8 cellular contexts compared by ENCODE assay signal in the genomic region with DNA sequence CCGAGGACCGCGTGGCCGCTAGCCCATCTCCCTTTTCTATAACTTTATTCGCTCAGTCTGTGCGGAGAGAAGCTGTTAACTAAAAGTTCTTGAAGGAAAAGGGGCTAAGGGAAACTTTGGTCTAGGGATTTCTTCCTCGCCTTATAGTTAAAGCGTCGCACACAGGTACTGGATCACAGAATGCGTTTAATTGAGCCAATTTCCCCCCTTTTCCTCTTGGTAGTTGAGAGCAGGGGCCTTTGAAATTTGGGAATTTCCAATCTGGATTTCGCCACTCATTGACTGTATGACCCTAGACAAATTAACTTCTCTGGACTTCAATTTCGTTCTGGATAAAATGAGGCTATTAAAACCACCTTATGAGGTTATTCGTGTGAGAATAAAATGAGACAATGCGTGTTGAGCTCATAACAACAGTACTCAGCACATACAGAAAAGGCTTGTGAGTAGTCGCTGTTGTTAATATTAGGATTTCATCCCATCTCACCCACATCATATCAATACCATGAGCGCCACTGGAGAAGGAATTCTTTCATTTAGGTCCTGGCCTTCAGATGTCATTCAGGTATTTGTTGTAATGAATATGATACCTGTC. TPM values are rescaled to one million over a fixed set of nuclear protein-coding genes. Genes with fewer than 3 reads are reported as not detected.
A peak's percentile ranks its signal among the peaks of the same experiment; 100 is the strongest.
DNase-seq lines count a peak whose midpoint lies in the region; ATAC-seq and TF ChIP-seq lines count a peak whose summit lies in the region.

No MANE protein-coding gene starts in this region.

- peak overlapping the region; percentile 79 for H3K9ac ChIP-seq in GM23248
- peak overlapping the region; percentile 94 for H3K9ac ChIP-seq in SU-DHL-6 (ENCODE audit: low read length)

- no peaks in the 10 kb centered on the region for H3F3A ChIP-seq in GM23248 (ENCODE audit: insufficient read depth)
- H3F3A ChIP-seq in SU-DHL-6 (ENCODE audit: insufficient read depth) = no peaks in the 10 kb centered on the region

- TF ChIP-seq POLR2A in gastrocnemius medialis (IDR thresholded peaks at IDR 0.05) = no peak

- intact Hi-C loops in gastrocnemius medialis (cut with DNase I; ENCODE audit: low total_unique reads) = loop anchor here (5.0 to 10.0 kb wide), 3 partner anchors 88 to 314 kb away; partner anchors contain the start of gene SCRN3

- ATAC-seq in gastrocnemius medialis (peak in 1 of 2 donors; percentile 1), HG03108 (IDR thresholded peaks at IDR 0.05; ENCODE audit: unreplicated experiment) (no peak), HG03457 (IDR thresholded peaks at IDR 0.05; ENCODE audit: unreplicated experiment) (no peak)

- H3K4me2 ChIP-seq in GM23248 (ENCODE audit: unreplicated experiment) (peak overlapping the region; percentile 85), SU-DHL-6 (ENCODE audit: low read depth, low read length, poor library complexity, severe bottlenecking) (peak overlapping the region; percentile 83)

- peak overlapping the region; percentile 43 for H3K27ac ChIP-seq in GM23248
- H3K27ac ChIP-seq in SU-DHL-6 (ENCODE audit: low read depth, low read length) = 0 out of 2 replicates have a peak overlapping the region, but pooled peaks have one; percentile 28
- peak overlapping the region; percentile 85 to 94 (median 90) for H3K27ac ChIP-seq in gastrocnemius medialis

- H3K79me2 ChIP-seq in GM23248 (ENCODE audit: insufficient read depth) (peaks cover 41% of the 10 kb centered on the region), SU-DHL-6 (ENCODE audit: insufficient read depth, low read length) (peaks cover 41% of the 10 kb centered on the region)

- H4K20me1 ChIP-seq in GM23248 (ENCODE audit: insufficient read depth) (no peaks in the 10 kb centered on the region), SU-DHL-6 (ENCODE audit: low read depth, low read length) (no peaks in the 10 kb centered on the region)

- TF ChIP-seq CTCF in SU-DHL-6 (IDR thresholded peaks at IDR 0.05; ENCODE audit: insufficient read depth, low read length, poor library complexity, severe bottlenecking) (no peak), fibroblast of the aortic adventitia (IDR thresholded peaks at IDR 0.05; ENCODE audit: insufficient read depth, low read length) (no peak), gastrocnemius medialis (IDR thresholded peaks at IDR 0.05 in 4 of 5, conservative IDR thresholded peaks at IDR 0.05 in 1 of 5) (no peak)

- DNase-seq in GM23248 (no peak), fibroblast of the aortic adventitia (ENCODE audit: low read depth) (no peak), gastrocnemius medialis (no peak), DMS 273 treated with DMSO at 0.1 percent for 48 hours (lab: John Stamatoyannopoulos, UW) (no peak), midbrain (lab: John Stamatoyannopoulos, UW) (no peak)

- H3K9me3 ChIP-seq in GM23248 (ENCODE audit: low read depth) = no peaks in the 10 kb centered on the region
- no peaks in the 10 kb centered on the region for H3K9me3 ChIP-seq in SU-DHL-6 (ENCODE audit: insufficient read depth, low read length)
- no peaks in the 10 kb centered on the region for H3K9me3 ChIP-seq in gastrocnemius medialis

- peaks cover 4% of the 10 kb centered on the region; the same call in 1 of the 2 replicates for H3K36me3 ChIP-seq in GM23248 (ENCODE audit: low read depth)
- H3K36me3 ChIP-seq in SU-DHL-6 (ENCODE audit: low read length) = peaks cover 5% of the 10 kb centered on the region; the same call in 1 of the 2 replicates
- no peaks in the 10 kb centered on the region for H3K36me3 ChIP-seq in gastrocnemius medialis

- H3K27me3 ChIP-seq in GM23248 (replicated peaks; ENCODE audit: insufficient read depth) = no peaks in the 10 kb centered on the region
- no peaks in the 10 kb centered on the region for H3K27me3 ChIP-seq in SU-DHL-6 (ENCODE audit: low read length)
- no peaks in the 10 kb centered on the region for H3K27me3 ChIP-seq in gastrocnemius medialis

- H3K4me1 ChIP-seq in GM23248 (ENCODE audit: insufficient read depth) = 0 out of 2 replicates have a peak, but pooled peaks cover 13% of the 10 kb centered on the region
- H3K4me1 ChIP-seq in gastrocnemius medialis = peaks cover 5 to 14% of the 10 kb centered on the region in 2 donors

- H3K9me2 ChIP-seq in GM23248 (ENCODE audit: insufficient read depth) = no peaks in the 10 kb centered on the region
- H3K9me2 ChIP-seq in SU-DHL-6 (replicated peaks; ENCODE audit: insufficient read depth, low read length) = no peaks in the 10 kb centered on the region

- WGBS in GM23248 (ENCODE audit: low coverage in 1 of 2, low lambda C conversion rate in 2 of 2, missing lambda C conversion rate in 2 of 2), 2 experiments = 51 to 52% methylated on average over 16 of the region's 16 CpGs

- H3K4me3 ChIP-seq in GM23248 (peak overlapping the region; percentile 89), SU-DHL-6 (ENCODE audit: insufficient read depth, low read length, poor library complexity, severe bottlenecking) (peak overlapping the region; percentile 72), fibroblast of the aortic adventitia (ENCODE audit: low read depth, low read length) (peak overlapping the region; percentile 78), gastrocnemius medialis (peak overlapping the region; percentile 68 to 88 (median 79))

- in situ Hi-C loops in GM23248 (cut with MboI) (no loop called here), gastrocnemius medialis (cut with MboI; ENCODE audit: low sequenced_read_pairs in 4 of 4) (no loop called here)

- H2AFZ ChIP-seq in GM23248 = peak overlapping the region; percentile 98
- peak overlapping the region; percentile 93 for H2AFZ ChIP-seq in SU-DHL-6 (ENCODE audit: low read depth, low read length, severe bottlenecking)

RNA-seq across cellular contexts. Expression of gene OLA1, which starts 0.8 kb away (rescaled TPM):
- 64.3 and 73.9 TPM in 2 replicates for total RNA-seq in GM23248 (2014; rRNA removed; shearing (Covaris generic))
- polyA plus RNA-seq in GM23248 (2016; fragmentation: Nextera tagmentation; extraction: Ambion mirVana) = 106 and 114 TPM in 2 replicates
- total RNA-seq in fibroblast of the aortic adventitia (ENCODE audit: low replicate concordance) = 31.9 and 89.7 TPM in 2 replicates
- 100 to 1,000 TPM in 2 of 4 donors, 10 to 100 TPM in 2; 75.4 to 111 (median 92.8) TPM for total RNA-seq in gastrocnemius medialis

Comparison
In these comparisons a context has a peak if more than half of its experiments do, and no peak if none do; other contexts are left out.
1. H3K27ac ChIP-seq: peak in every context shown above with its lines; median percentile 90 in gastrocnemius medialis; 43 in GM23248; 28 in SU-DHL-6.